ENCODE assay signal across 1 cellular context in the genomic region with DNA sequence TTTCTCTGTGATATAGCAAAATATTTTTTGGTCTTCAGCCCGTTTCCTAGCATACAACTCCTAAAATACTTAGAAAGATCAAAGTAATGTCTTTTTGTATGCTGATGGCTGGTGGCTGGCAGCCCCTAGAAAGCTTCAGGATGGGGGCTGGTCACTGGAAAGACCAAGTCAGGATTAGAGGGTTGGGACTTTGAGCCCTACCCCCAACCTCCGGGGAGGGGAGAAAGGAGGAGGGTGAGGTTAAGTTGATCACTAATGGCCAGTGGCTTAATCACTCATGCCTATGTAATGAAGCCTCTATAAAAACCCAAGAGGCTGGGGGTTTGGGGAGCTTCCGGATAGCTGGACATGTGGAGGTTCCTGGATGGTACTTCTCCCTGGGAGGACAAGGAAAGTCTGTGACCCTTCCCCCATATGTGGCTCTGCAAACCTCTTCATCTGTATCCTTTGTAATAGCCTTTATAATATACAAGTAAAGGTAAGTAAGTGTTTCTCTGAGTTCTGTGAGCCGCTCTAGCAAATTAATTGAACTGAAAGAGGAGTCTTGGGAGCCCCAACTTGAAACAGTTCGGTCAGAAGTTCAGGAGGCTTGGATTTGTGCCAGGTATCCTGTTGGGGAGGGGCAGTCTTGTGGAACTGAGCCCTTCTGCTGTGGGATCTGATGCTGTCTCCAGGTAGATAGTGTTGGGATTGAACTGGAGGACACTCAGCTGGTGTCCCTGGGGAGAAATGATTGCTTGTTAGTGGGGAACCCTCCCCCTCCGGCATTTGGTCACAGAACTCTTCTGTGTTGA.
TF ChIP-seq lines count a peak whose summit lies in the region.

No MANE protein-coding gene starts in this region.

TF ChIP-seq in GM23338, 12 proteins besides CTCF, POLR2A, EP300 and RAD21 (continued from another document):
- TF ChIP-seq, protein P1, sequence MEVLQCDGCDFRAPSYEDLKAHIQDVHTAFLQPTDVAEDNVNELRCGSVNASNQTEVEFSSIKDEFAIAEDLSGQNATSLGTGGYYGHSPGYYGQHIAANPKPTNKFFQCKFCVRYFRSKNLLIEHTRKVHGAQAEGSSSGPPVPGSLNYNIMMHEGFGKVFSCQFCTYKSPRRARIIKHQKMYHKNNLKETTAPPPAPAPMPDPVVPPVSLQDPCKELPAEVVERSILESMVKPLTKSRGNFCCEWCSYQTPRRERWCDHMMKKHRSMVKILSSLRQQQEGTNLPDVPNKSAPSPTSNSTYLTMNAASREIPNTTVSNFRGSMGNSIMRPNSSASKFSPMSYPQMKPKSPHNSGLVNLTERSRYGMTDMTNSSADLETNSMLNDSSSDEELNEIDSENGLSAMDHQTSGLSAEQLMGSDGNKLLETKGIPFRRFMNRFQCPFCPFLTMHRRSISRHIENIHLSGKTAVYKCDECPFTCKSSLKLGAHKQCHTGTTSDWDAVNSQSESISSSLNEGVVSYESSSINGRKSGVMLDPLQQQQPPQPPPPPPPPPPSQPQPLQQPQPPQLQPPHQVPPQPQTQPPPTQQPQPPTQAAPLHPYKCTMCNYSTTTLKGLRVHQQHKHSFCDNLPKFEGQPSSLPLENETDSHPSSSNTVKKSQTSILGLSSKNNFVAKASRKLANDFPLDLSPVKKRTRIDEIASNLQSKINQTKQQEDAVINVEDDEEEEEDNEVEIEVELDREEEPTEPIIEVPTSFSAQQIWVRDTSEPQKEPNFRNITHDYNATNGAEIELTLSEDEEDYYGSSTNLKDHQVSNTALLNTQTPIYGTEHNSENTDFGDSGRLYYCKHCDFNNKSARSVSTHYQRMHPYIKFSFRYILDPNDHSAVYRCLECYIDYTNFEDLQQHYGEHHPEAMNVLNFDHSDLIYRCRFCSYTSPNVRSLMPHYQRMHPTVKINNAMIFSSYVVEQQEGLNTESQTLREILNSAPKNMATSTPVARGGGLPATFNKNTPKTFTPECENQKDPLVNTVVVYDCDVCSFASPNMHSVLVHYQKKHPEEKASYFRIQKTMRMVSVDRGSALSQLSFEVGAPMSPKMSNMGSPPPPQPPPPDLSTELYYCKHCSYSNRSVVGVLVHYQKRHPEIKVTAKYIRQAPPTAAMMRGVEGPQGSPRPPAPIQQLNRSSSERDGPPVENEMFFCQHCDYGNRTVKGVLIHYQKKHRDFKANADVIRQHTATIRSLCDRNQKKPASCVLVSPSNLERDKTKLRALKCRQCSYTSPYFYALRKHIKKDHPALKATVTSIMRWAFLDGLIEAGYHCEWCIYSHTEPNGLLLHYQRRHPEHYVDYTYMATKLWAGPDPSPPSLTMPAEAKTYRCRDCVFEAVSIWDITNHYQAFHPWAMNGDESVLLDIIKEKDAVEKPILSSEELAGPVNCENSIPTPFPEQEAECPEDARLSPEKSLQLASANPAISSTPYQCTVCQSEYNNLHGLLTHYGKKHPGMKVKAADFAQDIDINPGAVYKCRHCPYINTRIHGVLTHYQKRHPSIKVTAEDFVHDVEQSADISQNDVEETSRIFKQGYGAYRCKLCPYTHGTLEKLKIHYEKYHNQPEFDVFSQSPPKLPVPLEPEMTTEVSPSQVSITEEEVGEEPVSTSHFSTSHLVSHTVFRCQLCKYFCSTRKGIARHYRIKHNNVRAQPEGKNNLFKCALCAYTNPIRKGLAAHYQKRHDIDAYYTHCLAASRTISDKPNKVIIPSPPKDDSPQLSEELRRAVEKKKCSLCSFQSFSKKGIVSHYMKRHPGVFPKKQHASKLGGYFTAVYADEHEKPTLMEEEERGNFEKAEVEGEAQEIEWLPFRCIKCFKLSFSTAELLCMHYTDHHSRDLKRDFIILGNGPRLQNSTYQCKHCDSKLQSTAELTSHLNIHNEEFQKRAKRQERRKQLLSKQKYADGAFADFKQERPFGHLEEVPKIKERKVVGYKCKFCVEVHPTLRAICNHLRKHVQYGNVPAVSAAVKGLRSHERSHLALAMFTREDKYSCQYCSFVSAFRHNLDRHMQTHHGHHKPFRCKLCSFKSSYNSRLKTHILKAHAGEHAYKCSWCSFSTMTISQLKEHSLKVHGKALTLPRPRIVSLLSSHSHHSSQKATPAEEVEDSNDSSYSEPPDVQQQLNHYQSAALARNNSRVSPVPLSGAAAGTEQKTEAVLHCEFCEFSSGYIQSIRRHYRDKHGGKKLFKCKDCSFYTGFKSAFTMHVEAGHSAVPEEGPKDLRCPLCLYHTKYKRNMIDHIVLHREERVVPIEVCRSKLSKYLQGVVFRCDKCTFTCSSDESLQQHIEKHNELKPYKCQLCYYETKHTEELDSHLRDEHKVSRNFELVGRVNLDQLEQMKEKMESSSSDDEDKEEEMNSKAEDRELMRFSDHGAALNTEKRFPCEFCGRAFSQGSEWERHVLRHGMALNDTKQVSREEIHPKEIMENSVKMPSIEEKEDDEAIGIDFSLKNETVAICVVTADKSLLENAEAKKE (CRISPR knock-in tag; IDR thresholded peaks at IDR 0.05), result no peak
- no peak for TF ChIP-seq EZH2 (IDR thresholded peaks at IDR 0.05; ENCODE audit: low read depth, unreplicated experiment)
- TF ChIP-seq ZNF114 (CRISPR knock-in tag; IDR thresholded peaks at IDR 0.05), result no peak
